Comparison of ENCODE assay signal across 1 cellular context in genomic region chr17:66203274-66204015, GRCh38.
TF ChIP-seq lines count a peak whose summit lies in the region.

No MANE protein-coding gene starts in this region.

TF ChIP-seq in H1, 55 proteins besides CTCF, POLR2A, EP300 and RAD21 (continued from another document):
- peak; percentile 45; the same call in 1 of the 2 replicates for TF ChIP-seq E2F6 (IDR thresholded peaks at IDR 0.05)
- no peak for TF ChIP-seq POLR2AphosphoS5 (IDR thresholded peaks at IDR 0.05; ENCODE audit: low read depth, low read length)
